In genomic region chr19:46607441-46607841, GRCh38 we compare ENCODE assay signal across 16 cellular contexts. TPM values are rescaled to one million over a fixed set of nuclear protein-coding genes. Genes with fewer than 3 reads are reported as not detected.
DNase-seq lines count a peak whose midpoint lies in the region; ATAC-seq, FAIRE-seq and TF ChIP-seq lines count a peak whose summit lies in the region.
"Had no signal": no experiment of that assay in that cellular context is flagged by ENCODE, and none has a peak within 500 bp of the region (broad histone marks: within the 10 kb centered on the region; RNA-seq: fewer than 3 reads in every experiment).

No MANE protein-coding gene starts in this region.

- no peak overlapping the region for H3K27ac Mint-ChIP-seq in MCF 10A (ENCODE audit: low read depth, unreplicated experiment)

- 76 to 85% methylated on average over 12 of the region's 12 CpGs for WGBS in heart right ventricle, 2 donors

- DNase-seq in DMS53 treated with DMSO at 0.1 percent for 48 hours (lab: John Stamatoyannopoulos, UW; ENCODE audit: unreplicated experiment) (peak; percentile 10), DMS53 (lab: John Stamatoyannopoulos, UW) (no peak), Right ventricle myocardium superior (peak; percentile 27), heart right ventricle (no peak), kidney (peak; percentile 63), upper lobe of right lung (peak; percentile 58), MCF 10A (ENCODE audit: unreplicated experiment) (no peak)
- DNase-seq: 8988T; activated CD8-positive, alpha-beta memory T cell treated with anti-CD3 and anti-CD28 coated beads, Interleukin-2, amount 50 U/mL, for 48 hours; Caco-2; NCI-H1417 had no signal

- no peaks in the 10 kb centered on the region for H3K27me3 Mint-ChIP-seq in MCF 10A (ENCODE audit: insufficient read depth, unreplicated experiment)

- no peak overlapping the region for H3K9ac ChIP-seq in kidney (ENCODE audit: low read length in 2 of 2)

- H3K27me3 ChIP-seq in heart right ventricle = no peaks in the 10 kb centered on the region
- no peaks in the 10 kb centered on the region for H3K27me3 ChIP-seq in upper lobe of right lung

- FAIRE-seq in kidney (lab: Jason Lieb, UNC) = no peak
- FAIRE-seq: endothelial cell of umbilical vein, TTC549 had no signal

- H3K4me1 ChIP-seq in heart right ventricle (peaks cover 23 to 57% (median 49%) of the 10 kb centered on the region in 9 donors), kidney (ENCODE audit: control insufficient read depth in 1 of 2, insufficient read depth in 1 of 2, low read depth in 1 of 2, low read length in 2 of 2) (peaks cover 20 to 29% of the 10 kb centered on the region in 2 donors), upper lobe of right lung (peaks cover 22% of the 10 kb centered on the region)

- H3K27ac ChIP-seq in heart right ventricle (peak overlapping the region in 2 of 10 donors; percentile 7 to 31), kidney (ENCODE audit: low read depth in 2 of 2, low read length in 2 of 2) (no peak overlapping the region), upper lobe of right lung (no peak overlapping the region)

- no peaks in the 10 kb centered on the region for H3K9me3 Mint-ChIP-seq in MCF 10A (ENCODE audit: unreplicated experiment)

- CTCF ChIA-PET in MCF 10A (lab: Yijun Ruan, JAX) = interaction anchor here (1.4 to 4.3 kb wide), 2 partner anchors 10 to 55 kb away, joined by 3 to 25 read pairs; no protein-coding TSS in a partner anchor

- BruUV-seq in MCF 10A (replicated peaks; lab: Mats Ljungman, UMichigan) = no TSS peak

- H3K4me3 ChIP-seq in heart right ventricle = no peak overlapping the region
- H3K4me3 ChIP-seq in kidney (ENCODE audit: low read length in 2 of 2) = no peak overlapping the region
- H3K4me3 ChIP-seq in upper lobe of right lung = no peak overlapping the region

- intact Hi-C loops in Right ventricle myocardium superior (cut with DNase I) (loop anchor here (10.0 kb wide), 1 partner anchor 127 kb away; no protein-coding TSS in a partner anchor), heart right ventricle (cut with DNase I) (no loop called here), kidney (cut with DNase I) (no loop called here), upper lobe of right lung (cut with DNase I) (loop anchor here (5.0 kb wide), 1 partner anchor 65 kb away; no protein-coding TSS in a partner anchor), MCF 10A (cut with micrococcal nuclease) (no loop called here)

- no peak overlapping the region for H3K4me3 Mint-ChIP-seq in MCF 10A (ENCODE audit: unreplicated experiment)

- no peak for TF ChIP-seq CTCF in heart right ventricle (IDR thresholded peaks at IDR 0.05)
- no peak for TF ChIP-seq CTCF in kidney (IDR thresholded peaks at IDR 0.05; ENCODE audit: borderline replicate concordance, extremely low read depth, insufficient read depth)
- no peak for TF ChIP-seq CTCF in upper lobe of right lung (IDR thresholded peaks at IDR 0.05)
- no peak for TF ChIP-seq CTCF in MCF 10A (IDR thresholded peaks at IDR 0.05; ENCODE audit: unreplicated experiment)

- POLR2A ChIA-PET in MCF 10A (lab: Yijun Ruan, JAX) = interaction anchor here (1.1 kb wide), 1 partner anchor 54 kb away, joined by 3 read pairs; no protein-coding TSS in a partner anchor

- ATAC-seq in Right ventricle myocardium superior (ENCODE audit: poor library complexity) = no peak
- ATAC-seq in heart right ventricle = no peak
- ATAC-seq in upper lobe of right lung = no peak
- ATAC-seq in GM21576 (IDR thresholded peaks at IDR 0.05; ENCODE audit: unreplicated experiment) = no peak

- H3K9me3 ChIP-seq in heart right ventricle (no peaks in the 10 kb centered on the region), kidney (ENCODE audit: control insufficient read depth in 1 of 2, low read length in 2 of 2) (no peaks in the 10 kb centered on the region), upper lobe of right lung (no peaks in the 10 kb centered on the region)
- H3K9me3 ChIP-seq: Caco-2 had no signal

- H3K4me1 Mint-ChIP-seq in MCF 10A (ENCODE audit: insufficient read depth, unreplicated experiment) = no peaks in the 10 kb centered on the region

- H3K36me3 ChIP-seq in heart right ventricle = peaks cover 0 to 59% (median 46%) of the 10 kb centered on the region in 9 donors
- peaks cover 21 to 40% of the 10 kb centered on the region in 2 donors for H3K36me3 ChIP-seq in kidney (ENCODE audit: control insufficient read depth in 1 of 2, insufficient read depth in 2 of 2, low read length in 2 of 2)
- H3K36me3 ChIP-seq in upper lobe of right lung = peaks cover 49% of the 10 kb centered on the region

- H3K36me3 Mint-ChIP-seq in MCF 10A (ENCODE audit: insufficient read depth, unreplicated experiment) = peaks cover 54% of the 10 kb centered on the region

RNA-seq across cellular contexts. Expression of gene CALM3, which starts 6.3 kb away (rescaled TPM):
- total RNA-seq in Right ventricle myocardium superior = 326 TPM
- 100 to 1,000 TPM; 214 to 488 (median 287) TPM for total RNA-seq in heart right ventricle
- polyA plus RNA-seq in heart right ventricle = 100 to 1,000 TPM; 304 to 370 TPM
- total RNA-seq in kidney = 217 TPM
- 350 TPM for polyA plus RNA-seq in kidney (ENCODE audit: insufficient read depth, low read depth, low replicate concordance)
- 142 TPM for total RNA-seq in upper lobe of right lung
- total RNA-seq in MCF 10A (2022) = 103 and 120 TPM in 2 replicates

RNA-seq across cellular contexts. Expression of gene PTGIR, which starts 17.4 kb away (rescaled TPM):
- total RNA-seq in Right ventricle myocardium superior (2.6 TPM), heart right ventricle (10 to 100 TPM in 1 of 10 donors, 1 to 10 TPM in 9; 1.4 to 13.7 (median 2.6) TPM), kidney (10.1 TPM), upper lobe of right lung (12.6 TPM), MCF 10A (2022) (not detected in 2 replicates)
- polyA plus RNA-seq in heart right ventricle (1 to 10 TPM; 5.5 to 8.5 TPM), kidney (ENCODE audit: insufficient read depth, low read depth, low replicate concordance) (7.5 TPM)
- total RNA-seq: Caco-2 had no signal

RNA-seq across cellular contexts. Expression of gene GNG8, which starts 28.6 kb away (rescaled TPM):
- total RNA-seq in Right ventricle myocardium superior (not detected), heart right ventricle (1 to 10 TPM in 2 of 10 donors, not detected in 8; 1.9 to 5.9 TPM), kidney (not detected), upper lobe of right lung (not detected), MCF 10A (2022) (not detected in 2 replicates)
- polyA plus RNA-seq in heart right ventricle (not detected), kidney (ENCODE audit: insufficient read depth, low read depth, low replicate concordance) (not detected)
- total RNA-seq: Caco-2, endothelial cell of umbilical vein, RPMI7951, subcutaneous adipose tissue had no signal
- polyA plus RNA-seq: endothelial cell of umbilical vein had no signal

RNA-seq across cellular contexts. Expression of gene DACT3, which starts 53.5 kb away (rescaled TPM):
- total RNA-seq in Right ventricle myocardium superior = 15.2 TPM
- total RNA-seq in heart right ventricle = 10 to 100 TPM in 7 of 10 donors, 1 to 10 TPM in 3; 6.9 to 29.3 (median 14.9) TPM
- polyA plus RNA-seq in heart right ventricle = 1 to 10 TPM; 3.9 to 5.0 TPM
- 10.4 TPM for total RNA-seq in kidney
- 5.4 TPM for polyA plus RNA-seq in kidney (ENCODE audit: insufficient read depth, low read depth, low replicate concordance)
- 10.0 TPM for total RNA-seq in upper lobe of right lung
- 0.09 TPM in 1 of 2 replicates, not detected in the other for total RNA-seq in MCF 10A (2022)

Comparison
In these comparisons a context has a peak if more than half of its experiments do, and no peak if none do; other contexts are left out.
1. DNase-seq: peak in DMS53 treated with DMSO at 0.1 percent for 48 hours (single experiment), Right ventricle myocardium superior (single experiment), kidney (single experiment) and upper lobe of right lung (single experiment); none in DMS53 (single experiment), heart right ventricle (0 of 2) and MCF 10A (single experiment).
2. intact Hi-C loops: an anchor here in Right ventricle myocardium superior (10.0 kb wide) and upper lobe of right lung (5.0 kb wide); none called in heart right ventricle, kidney and MCF 10A.